In the genomic region with DNA sequence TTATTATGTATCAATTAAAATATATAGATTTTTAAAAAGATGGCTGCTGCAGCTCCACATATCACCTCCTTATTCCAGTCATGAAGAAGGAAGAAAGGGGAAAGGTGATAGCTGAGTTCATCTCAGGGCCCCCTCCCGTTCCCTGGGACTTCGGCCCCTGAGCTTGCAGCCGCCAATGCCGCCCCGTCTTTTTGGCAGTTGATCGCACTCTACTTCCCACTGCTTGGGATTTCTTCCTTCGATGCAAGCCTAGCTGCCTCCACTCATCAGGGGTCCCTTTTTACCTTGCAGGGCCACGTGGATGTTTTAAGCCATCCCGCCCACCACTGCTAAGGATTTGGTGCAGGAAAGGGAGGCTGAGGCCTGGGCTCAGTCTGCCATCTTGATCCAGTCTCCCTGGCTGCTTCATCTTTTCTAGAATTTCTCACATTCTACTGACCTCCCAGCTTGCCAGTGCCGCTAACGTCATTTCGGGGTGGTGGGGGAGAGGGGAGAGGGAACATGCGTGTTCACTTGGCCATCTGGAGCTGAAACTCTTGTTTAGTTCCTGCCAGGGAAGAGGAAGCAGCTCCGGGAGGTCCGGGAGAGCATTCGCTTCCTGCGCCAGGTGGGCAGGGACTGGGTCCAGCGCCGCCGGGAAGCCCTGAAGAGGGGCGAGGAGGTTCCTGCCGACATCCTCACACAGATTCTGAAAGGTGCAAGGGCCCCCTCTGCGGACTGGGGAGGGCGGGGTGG, we compare ENCODE assay signal across 16 cellular contexts.
"Had no signal": no experiment of that assay in that cellular context is flagged by ENCODE, and none has a peak within 500 bp of the region (broad histone marks: within the 10 kb centered on the region; RNA-seq: fewer than 3 reads in every experiment).

No MANE protein-coding gene starts in this region.

- ATAC-seq: activated T-cell treated with anti-CD3 and anti-CD28 coated beads, Interleukin-2, amount 50 U/mL, for 72 hours; foreskin keratinocyte; left lung had no signal

- DNase-seq: activated CD4-positive, alpha-beta T cell treated with anti-CD3 and anti-CD28 coated beads, Interleukin-2, amount 50 U/mL, for 4 hours; activated T-cell treated with anti-CD3 and anti-CD28 coated beads, Interleukin-2, amount 50 U/mL, for 72 hours; foreskin keratinocyte; glutamatergic neuron; hypothalamus; ovary; sigmoid colon; stimulated activated naive CD4-positive, alpha-beta T cell; SW 1271; WERI-Rb-1 had no signal

- H3K9me3 Mint-ChIP-seq: activated T-cell treated with anti-CD3 and anti-CD28 coated beads, Interleukin-2, amount 50 U/mL, for 72 hours had no signal

- H3K4me1 ChIP-seq: foreskin keratinocyte, left lung, sigmoid colon had no signal

- H3K36me3 ChIP-seq: cardiac muscle cell, left lung, ovary, sigmoid colon, WERI-Rb-1 had no signal

- H3K4me3 Mint-ChIP-seq: activated naive CD8-positive, alpha-beta T cell; activated T-cell treated with anti-CD3 and anti-CD28 coated beads, Interleukin-2, amount 50 U/mL, for 72 hours; neural crest cell had no signal

- H3K27ac Mint-ChIP-seq: activated naive CD8-positive, alpha-beta T cell; activated T-cell treated with anti-CD3 and anti-CD28 coated beads, Interleukin-2, amount 50 U/mL, for 72 hours had no signal

- H3K9me3 ChIP-seq: left lung, ovary, sigmoid colon had no signal

- H3K4me3 ChIP-seq: cardiac muscle cell, dorsolateral prefrontal cortex, left lung, ovary, sigmoid colon had no signal

- H3K27ac ChIP-seq: cardiac muscle cell, dorsolateral prefrontal cortex, epithelial cell of prostate, foreskin keratinocyte, left lung, ovary, sigmoid colon, WERI-Rb-1 had no signal

- H3K36me3 Mint-ChIP-seq: activated naive CD8-positive, alpha-beta T cell had no signal

- H3K27me3 ChIP-seq: cardiac muscle cell, dorsolateral prefrontal cortex, left lung, ovary, sigmoid colon had no signal

- H3K4me1 Mint-ChIP-seq: neural crest cell had no signal
